In the genomic region with DNA sequence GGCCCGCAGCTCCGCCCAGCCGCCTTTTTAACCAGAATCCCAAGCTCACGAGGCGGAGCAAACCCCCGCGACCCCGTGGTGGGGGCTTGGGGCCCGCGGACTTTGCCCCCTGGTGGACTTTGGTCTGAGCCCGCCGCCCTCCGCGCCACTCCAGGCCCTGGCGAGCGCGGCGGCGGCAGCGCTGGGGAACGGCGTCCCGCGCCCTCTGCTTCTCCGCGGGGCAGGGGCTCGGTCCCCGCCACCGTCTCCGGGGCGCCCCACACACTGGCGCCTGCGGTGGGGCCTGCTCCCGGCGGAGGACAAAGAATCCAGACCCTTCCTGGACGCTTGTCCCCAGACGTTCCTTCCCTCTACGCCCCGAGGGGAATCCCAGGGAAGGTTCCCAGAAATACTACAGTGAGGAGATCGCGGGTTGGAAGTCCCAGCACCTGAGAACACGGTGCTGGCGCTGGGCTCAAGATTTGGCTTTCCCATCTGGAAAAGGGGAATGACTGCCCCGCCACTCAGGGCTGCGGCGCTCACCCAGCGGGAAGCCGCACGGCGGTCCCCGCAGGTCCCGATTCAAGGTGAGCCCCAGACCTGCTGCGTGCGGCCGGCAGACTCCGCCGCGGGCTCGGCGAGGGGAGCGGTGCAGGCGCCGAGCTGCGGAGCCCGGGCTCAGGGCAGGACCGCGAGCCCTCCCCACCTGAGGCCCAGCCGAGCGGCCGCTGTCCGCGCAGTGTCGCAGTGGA, we compare ENCODE assay signal across 9 cellular contexts. TPM values are rescaled to one million over a fixed set of nuclear protein-coding genes. Genes with fewer than 3 reads are reported as not detected.
DNase-seq lines count a peak whose midpoint lies in the region; ATAC-seq and TF ChIP-seq lines count a peak whose summit lies in the region.
"Had no signal": no experiment of that assay in that cellular context is flagged by ENCODE, and none has a peak within 500 bp of the region (broad histone marks: within the 10 kb centered on the region; RNA-seq: fewer than 3 reads in every experiment).

TSS of gene HAAO (minus strand) at position 1 of the 731 bp plus-strand sequence. CDS start 47 bp downstream, outside the sequence.

- H3K9me3 ChIP-seq in BLaER1 treated with 17β-estradiol and CSF1 and Interleukin-3, amounts not matched to agents 10 nM and 100 nM (replicated peaks in 1 of 11) = peaks cover 0 to 16% (median 0%) of the 10 kb centered on the region in 11 experiments; a peak in 4 of 22 replicates
- no peaks in the 10 kb centered on the region for H3K9me3 ChIP-seq in MM.1S (replicated peaks; ENCODE audit: insufficient read depth, low read length)
- H3K9me3 ChIP-seq in endodermal cell (ENCODE audit: control insufficient read depth, low read length) = peaks cover 10% of the 10 kb centered on the region
- no peaks in the 10 kb centered on the region for H3K9me3 ChIP-seq in mononuclear cell (ENCODE audit: low read depth, low read length)

- H3K4me2 ChIP-seq in BLaER1 treated with 17β-estradiol and CSF1 and Interleukin-3, amounts not matched to agents 10 nM and 100 nM = peak within 1 kb of the TSS; percentile 78 to 96 (median 92)
- peak within 1 kb of the TSS; percentile 45 for H3K4me2 ChIP-seq in MM.1S (ENCODE audit: low read depth, low read length)
- H3K4me2 ChIP-seq: KMS-11 had no signal

- peak within 1 kb of the TSS in 9 of 11 experiments; percentile 35 to 76 (median 61); a peak in 20 of 22 replicates for H3K27ac ChIP-seq in BLaER1 treated with 17β-estradiol and CSF1 and Interleukin-3, amounts not matched to agents 10 nM and 100 nM
- H3K27ac ChIP-seq in MM.1S (ENCODE audit: low read length) (no peak within 1 kb of the TSS), endodermal cell (ENCODE audit: low read depth, low read length) (peak within 1 kb of the TSS; percentile 91), urinary bladder (ENCODE audit: low read depth) (peak within 1 kb of the TSS; percentile 94)
- H3K27ac ChIP-seq: KMS-11 had no signal

- peaks cover 4% of the 10 kb centered on the region for H3K9me3 Mint-ChIP-seq in endodermal cell

- peaks cover 26 to 53% (median 46%) of the 10 kb centered on the region in 10 experiments for H3K4me1 ChIP-seq in BLaER1 treated with 17β-estradiol and CSF1 and Interleukin-3, amounts not matched to agents 10 nM and 100 nM
- H3K4me1 ChIP-seq in MM.1S (ENCODE audit: low read length) (no peaks in the 10 kb centered on the region), endodermal cell (ENCODE audit: control insufficient read depth, insufficient read depth, low read length) (peaks cover 3% of the 10 kb centered on the region), mononuclear cell (ENCODE audit: insufficient read depth, low read length) (peaks cover 31% of the 10 kb centered on the region), urinary bladder (ENCODE audit: insufficient read depth) (no peaks in the 10 kb centered on the region)

- H3K9ac ChIP-seq in BLaER1 treated with 17β-estradiol and CSF1 and Interleukin-3, amounts not matched to agents 10 nM and 100 nM = peak within 1 kb of the TSS; percentile 44 to 78 (median 72)
- H3K9ac ChIP-seq in MM.1S (ENCODE audit: low read length) = no peak within 1 kb of the TSS
- peak within 1 kb of the TSS; percentile 63 for H3K9ac ChIP-seq in endodermal cell (ENCODE audit: extremely low read depth, low read length, poor library complexity, severe bottlenecking)
- H3K9ac ChIP-seq: KMS-11 had no signal

- peak; percentile 43 for ATAC-seq in GM19324 (IDR thresholded peaks at IDR 0.05; ENCODE audit: low FRiP score, unreplicated experiment)
- ATAC-seq in HG02973 (IDR thresholded peaks at IDR 0.05; ENCODE audit: unreplicated experiment) = no peak
- ATAC-seq in GM21423 (IDR thresholded peaks at IDR 0.05; ENCODE audit: unreplicated experiment) = no peak

- H3K4me3 ChIP-seq in BLaER1 treated with 17β-estradiol and CSF1 and Interleukin-3, amounts not matched to agents 10 nM and 100 nM = peak within 1 kb of the TSS; percentile 50 to 71 (median 60)
- no peak within 1 kb of the TSS; the same call in 1 of the 2 replicates for H3K4me3 ChIP-seq in MM.1S (ENCODE audit: low read length)
- peak within 1 kb of the TSS; percentile 80 for H3K4me3 ChIP-seq in endodermal cell (ENCODE audit: low read length)
- H3K4me3 ChIP-seq in mononuclear cell (ENCODE audit: low read length) = peak within 1 kb of the TSS; percentile 65
- H3K4me3 ChIP-seq in urinary bladder (ENCODE audit: low read depth, low read length) = peak within 1 kb of the TSS; percentile 53

- DNase-seq in MM.1S (no peak), endodermal cell (peak; percentile 90)

- H4K20me1 ChIP-seq in BLaER1 treated with 17β-estradiol and CSF1 and Interleukin-3, amounts not matched to agents 10 nM and 100 nM = peaks cover 0 to 4% (median 0%) of the 10 kb centered on the region in 11 experiments; a peak in 1 of 22 replicates
- H4K20me1 ChIP-seq in MM.1S (ENCODE audit: insufficient read depth, low read length) = no peaks in the 10 kb centered on the region

- no peak within 1 kb of the TSS for H2AFZ ChIP-seq in MM.1S (ENCODE audit: low read length)

- no peaks in the 10 kb centered on the region for H3K9me2 ChIP-seq in MM.1S (replicated peaks; ENCODE audit: insufficient read depth, low read length)

- no peaks in the 10 kb centered on the region for H3K79me2 ChIP-seq in MM.1S (ENCODE audit: low read length)

- peak within 1 kb of the TSS; percentile 68 for H3K4me3 Mint-ChIP-seq in endodermal cell

- H3K4me1 Mint-ChIP-seq in endodermal cell = peaks cover 23% of the 10 kb centered on the region

- WGBS in endodermal cell (ENCODE audit: insufficient coverage in 1 of 2, insufficient read length in 1 of 2), 2 experiments = 1 to 4% methylated on average over 40 to 73 of the region's 73 CpGs
- WGBS in urinary bladder = under 1% methylated on average over 73 of the region's 73 CpGs

- H3K27ac Mint-ChIP-seq in endodermal cell = peak within 1 kb of the TSS; percentile 74

- TF ChIP-seq CTCF in MM.1S (IDR thresholded peaks at IDR 0.05; ENCODE audit: low read length) = no peak
- TF ChIP-seq CTCF in endodermal cell (conservative IDR thresholded peaks at IDR 0.05) = peak; percentile 46

- H3K27me3 Mint-ChIP-seq in endodermal cell (ENCODE audit: insufficient read depth) = peaks cover 31% of the 10 kb centered on the region

- no peaks in the 10 kb centered on the region for H3K36me3 ChIP-seq in BLaER1 treated with 17β-estradiol and CSF1 and Interleukin-3, amounts not matched to agents 10 nM and 100 nM
- H3K36me3 ChIP-seq in MM.1S (replicated peaks; ENCODE audit: insufficient read depth, low read length) = no peaks in the 10 kb centered on the region
- H3K36me3 ChIP-seq in endodermal cell (ENCODE audit: control insufficient read depth, insufficient read depth, low read length) = no peaks in the 10 kb centered on the region
- H3K36me3 ChIP-seq in urinary bladder (ENCODE audit: insufficient read depth) = no peaks in the 10 kb centered on the region

- H3K27me3 ChIP-seq in BLaER1 treated with 17β-estradiol and CSF1 and Interleukin-3, amounts not matched to agents 10 nM and 100 nM = peaks cover 41 to 55% (median 49%) of the 10 kb centered on the region in 11 experiments
- peaks cover 15% of the 10 kb centered on the region; the same call in 1 of the 2 replicates for H3K27me3 ChIP-seq in MM.1S (replicated peaks; ENCODE audit: insufficient read depth, low read length)
- peaks cover 26% of the 10 kb centered on the region for H3K27me3 ChIP-seq in endodermal cell (ENCODE audit: control insufficient read depth, insufficient read depth, low read length, poor library complexity, severe bottlenecking)
- no peaks in the 10 kb centered on the region for H3K27me3 ChIP-seq in mononuclear cell (ENCODE audit: insufficient read depth, low read length)

- H3F3A ChIP-seq in MM.1S (ENCODE audit: insufficient read depth, low read length) = no peaks in the 10 kb centered on the region

- peaks cover 6% of the 10 kb centered on the region for H3K36me3 Mint-ChIP-seq in endodermal cell (ENCODE audit: low read depth)

RNA-seq across cellular contexts. Expression of gene HAAO, which starts in this region (rescaled TPM):
- total RNA-seq in endodermal cell (10 to 100 TPM; 13.4 to 24.2 TPM), mononuclear cell (3.9 TPM), urinary bladder (10.6 TPM)
- polyA plus RNA-seq in endodermal cell (2013, experiment 1 of 2) = 6.8 TPM
- polyA plus RNA-seq in endodermal cell (2013, experiment 2 of 2) = 7.2 TPM
- polyA plus RNA-seq in urinary bladder = 31.5 TPM
